ENCODE assay signal across 1 cellular context in the genomic region with DNA sequence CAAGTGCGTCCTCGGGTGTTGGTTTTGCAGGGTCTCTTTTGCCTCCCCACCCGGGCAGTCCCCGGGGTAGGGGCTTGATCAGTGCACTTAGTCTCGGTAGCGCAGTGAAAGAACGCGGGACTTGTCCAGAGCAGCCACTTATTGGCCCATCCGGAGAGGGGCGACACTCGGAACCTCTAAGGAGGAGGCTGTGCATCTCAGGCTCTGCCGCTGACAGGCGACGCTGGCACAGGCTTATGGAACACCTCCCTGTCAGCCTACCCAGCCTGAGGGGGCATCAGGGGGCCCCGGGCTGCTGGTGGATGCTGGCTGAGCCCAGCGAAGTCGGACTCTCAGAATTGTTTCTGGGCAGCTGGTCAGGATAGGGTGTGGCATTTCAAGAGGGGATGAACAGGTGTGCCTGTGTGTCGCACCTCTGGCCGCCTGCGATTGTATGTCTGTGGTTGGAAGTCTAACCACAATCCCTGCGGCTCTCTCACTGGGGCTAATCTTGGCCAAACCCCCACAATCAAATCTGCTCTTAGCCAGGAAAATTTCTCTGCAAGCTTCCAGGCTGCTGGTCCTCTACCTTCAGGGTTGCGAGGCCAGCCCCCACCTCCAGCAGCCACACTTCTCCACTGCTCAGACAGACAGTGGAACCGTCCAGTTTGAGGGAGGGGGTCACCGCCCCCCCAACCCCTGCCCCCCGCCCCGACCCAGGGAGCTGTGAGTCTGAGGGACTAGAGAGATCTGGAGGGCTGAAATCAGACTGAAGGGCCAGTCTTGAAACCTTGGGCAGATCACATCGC.
A peak's percentile ranks its signal among the peaks of the same experiment; 100 is the strongest.
TF ChIP-seq lines count a peak whose summit lies in the region.

No MANE protein-coding gene starts in this region.

TF ChIP-seq in K562, 482 proteins besides CTCF, POLR2A, EP300 and RAD21 (continued from another document and continues in another):
- no peak for TF ChIP-seq HNRNPUL1 (IDR thresholded peaks at IDR 0.05; ENCODE audit: low read length)
- TF ChIP-seq, protein P1, sequence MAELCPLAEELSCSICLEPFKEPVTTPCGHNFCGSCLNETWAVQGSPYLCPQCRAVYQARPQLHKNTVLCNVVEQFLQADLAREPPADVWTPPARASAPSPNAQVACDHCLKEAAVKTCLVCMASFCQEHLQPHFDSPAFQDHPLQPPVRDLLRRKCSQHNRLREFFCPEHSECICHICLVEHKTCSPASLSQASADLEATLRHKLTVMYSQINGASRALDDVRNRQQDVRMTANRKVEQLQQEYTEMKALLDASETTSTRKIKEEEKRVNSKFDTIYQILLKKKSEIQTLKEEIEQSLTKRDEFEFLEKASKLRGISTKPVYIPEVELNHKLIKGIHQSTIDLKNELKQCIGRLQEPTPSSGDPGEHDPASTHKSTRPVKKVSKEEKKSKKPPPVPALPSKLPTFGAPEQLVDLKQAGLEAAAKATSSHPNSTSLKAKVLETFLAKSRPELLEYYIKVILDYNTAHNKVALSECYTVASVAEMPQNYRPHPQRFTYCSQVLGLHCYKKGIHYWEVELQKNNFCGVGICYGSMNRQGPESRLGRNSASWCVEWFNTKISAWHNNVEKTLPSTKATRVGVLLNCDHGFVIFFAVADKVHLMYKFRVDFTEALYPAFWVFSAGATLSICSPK (IDR thresholded peaks at IDR 0.05; ENCODE audit: borderline replicate concordance), result no peak
- no peak for TF ChIP-seq PCBP1 (IDR thresholded peaks at IDR 0.05; ENCODE audit: low read depth, low read length, poor library complexity, severe bottlenecking)
- TF ChIP-seq, protein P2, sequence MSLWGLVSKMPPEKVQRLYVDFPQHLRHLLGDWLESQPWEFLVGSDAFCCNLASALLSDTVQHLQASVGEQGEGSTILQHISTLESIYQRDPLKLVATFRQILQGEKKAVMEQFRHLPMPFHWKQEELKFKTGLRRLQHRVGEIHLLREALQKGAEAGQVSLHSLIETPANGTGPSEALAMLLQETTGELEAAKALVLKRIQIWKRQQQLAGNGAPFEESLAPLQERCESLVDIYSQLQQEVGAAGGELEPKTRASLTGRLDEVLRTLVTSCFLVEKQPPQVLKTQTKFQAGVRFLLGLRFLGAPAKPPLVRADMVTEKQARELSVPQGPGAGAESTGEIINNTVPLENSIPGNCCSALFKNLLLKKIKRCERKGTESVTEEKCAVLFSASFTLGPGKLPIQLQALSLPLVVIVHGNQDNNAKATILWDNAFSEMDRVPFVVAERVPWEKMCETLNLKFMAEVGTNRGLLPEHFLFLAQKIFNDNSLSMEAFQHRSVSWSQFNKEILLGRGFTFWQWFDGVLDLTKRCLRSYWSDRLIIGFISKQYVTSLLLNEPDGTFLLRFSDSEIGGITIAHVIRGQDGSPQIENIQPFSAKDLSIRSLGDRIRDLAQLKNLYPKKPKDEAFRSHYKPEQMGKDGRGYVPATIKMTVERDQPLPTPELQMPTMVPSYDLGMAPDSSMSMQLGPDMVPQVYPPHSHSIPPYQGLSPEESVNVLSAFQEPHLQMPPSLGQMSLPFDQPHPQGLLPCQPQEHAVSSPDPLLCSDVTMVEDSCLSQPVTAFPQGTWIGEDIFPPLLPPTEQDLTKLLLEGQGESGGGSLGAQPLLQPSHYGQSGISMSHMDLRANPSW (CRISPR knock-in tag; IDR thresholded peaks at IDR 0.05), result no peak
- TF ChIP-seq TAL1 (IDR thresholded peaks at IDR 0.05), result peak; percentile 63
- TF ChIP-seq, protein P3, sequence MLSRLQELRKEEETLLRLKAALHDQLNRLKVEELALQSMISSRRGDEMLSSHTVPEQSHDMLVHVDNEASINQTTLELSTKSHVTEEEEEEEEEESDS (CRISPR knock-in tag; IDR thresholded peaks at IDR 0.05), result no peak
- no peak for TF ChIP-seq TRIM24 (IDR thresholded peaks at IDR 0.05)
- TF ChIP-seq HSF4 (CRISPR knock-in tag; IDR thresholded peaks at IDR 0.05; ENCODE audit: borderline replicate concordance), result no peak
- TF ChIP-seq, protein P4, sequence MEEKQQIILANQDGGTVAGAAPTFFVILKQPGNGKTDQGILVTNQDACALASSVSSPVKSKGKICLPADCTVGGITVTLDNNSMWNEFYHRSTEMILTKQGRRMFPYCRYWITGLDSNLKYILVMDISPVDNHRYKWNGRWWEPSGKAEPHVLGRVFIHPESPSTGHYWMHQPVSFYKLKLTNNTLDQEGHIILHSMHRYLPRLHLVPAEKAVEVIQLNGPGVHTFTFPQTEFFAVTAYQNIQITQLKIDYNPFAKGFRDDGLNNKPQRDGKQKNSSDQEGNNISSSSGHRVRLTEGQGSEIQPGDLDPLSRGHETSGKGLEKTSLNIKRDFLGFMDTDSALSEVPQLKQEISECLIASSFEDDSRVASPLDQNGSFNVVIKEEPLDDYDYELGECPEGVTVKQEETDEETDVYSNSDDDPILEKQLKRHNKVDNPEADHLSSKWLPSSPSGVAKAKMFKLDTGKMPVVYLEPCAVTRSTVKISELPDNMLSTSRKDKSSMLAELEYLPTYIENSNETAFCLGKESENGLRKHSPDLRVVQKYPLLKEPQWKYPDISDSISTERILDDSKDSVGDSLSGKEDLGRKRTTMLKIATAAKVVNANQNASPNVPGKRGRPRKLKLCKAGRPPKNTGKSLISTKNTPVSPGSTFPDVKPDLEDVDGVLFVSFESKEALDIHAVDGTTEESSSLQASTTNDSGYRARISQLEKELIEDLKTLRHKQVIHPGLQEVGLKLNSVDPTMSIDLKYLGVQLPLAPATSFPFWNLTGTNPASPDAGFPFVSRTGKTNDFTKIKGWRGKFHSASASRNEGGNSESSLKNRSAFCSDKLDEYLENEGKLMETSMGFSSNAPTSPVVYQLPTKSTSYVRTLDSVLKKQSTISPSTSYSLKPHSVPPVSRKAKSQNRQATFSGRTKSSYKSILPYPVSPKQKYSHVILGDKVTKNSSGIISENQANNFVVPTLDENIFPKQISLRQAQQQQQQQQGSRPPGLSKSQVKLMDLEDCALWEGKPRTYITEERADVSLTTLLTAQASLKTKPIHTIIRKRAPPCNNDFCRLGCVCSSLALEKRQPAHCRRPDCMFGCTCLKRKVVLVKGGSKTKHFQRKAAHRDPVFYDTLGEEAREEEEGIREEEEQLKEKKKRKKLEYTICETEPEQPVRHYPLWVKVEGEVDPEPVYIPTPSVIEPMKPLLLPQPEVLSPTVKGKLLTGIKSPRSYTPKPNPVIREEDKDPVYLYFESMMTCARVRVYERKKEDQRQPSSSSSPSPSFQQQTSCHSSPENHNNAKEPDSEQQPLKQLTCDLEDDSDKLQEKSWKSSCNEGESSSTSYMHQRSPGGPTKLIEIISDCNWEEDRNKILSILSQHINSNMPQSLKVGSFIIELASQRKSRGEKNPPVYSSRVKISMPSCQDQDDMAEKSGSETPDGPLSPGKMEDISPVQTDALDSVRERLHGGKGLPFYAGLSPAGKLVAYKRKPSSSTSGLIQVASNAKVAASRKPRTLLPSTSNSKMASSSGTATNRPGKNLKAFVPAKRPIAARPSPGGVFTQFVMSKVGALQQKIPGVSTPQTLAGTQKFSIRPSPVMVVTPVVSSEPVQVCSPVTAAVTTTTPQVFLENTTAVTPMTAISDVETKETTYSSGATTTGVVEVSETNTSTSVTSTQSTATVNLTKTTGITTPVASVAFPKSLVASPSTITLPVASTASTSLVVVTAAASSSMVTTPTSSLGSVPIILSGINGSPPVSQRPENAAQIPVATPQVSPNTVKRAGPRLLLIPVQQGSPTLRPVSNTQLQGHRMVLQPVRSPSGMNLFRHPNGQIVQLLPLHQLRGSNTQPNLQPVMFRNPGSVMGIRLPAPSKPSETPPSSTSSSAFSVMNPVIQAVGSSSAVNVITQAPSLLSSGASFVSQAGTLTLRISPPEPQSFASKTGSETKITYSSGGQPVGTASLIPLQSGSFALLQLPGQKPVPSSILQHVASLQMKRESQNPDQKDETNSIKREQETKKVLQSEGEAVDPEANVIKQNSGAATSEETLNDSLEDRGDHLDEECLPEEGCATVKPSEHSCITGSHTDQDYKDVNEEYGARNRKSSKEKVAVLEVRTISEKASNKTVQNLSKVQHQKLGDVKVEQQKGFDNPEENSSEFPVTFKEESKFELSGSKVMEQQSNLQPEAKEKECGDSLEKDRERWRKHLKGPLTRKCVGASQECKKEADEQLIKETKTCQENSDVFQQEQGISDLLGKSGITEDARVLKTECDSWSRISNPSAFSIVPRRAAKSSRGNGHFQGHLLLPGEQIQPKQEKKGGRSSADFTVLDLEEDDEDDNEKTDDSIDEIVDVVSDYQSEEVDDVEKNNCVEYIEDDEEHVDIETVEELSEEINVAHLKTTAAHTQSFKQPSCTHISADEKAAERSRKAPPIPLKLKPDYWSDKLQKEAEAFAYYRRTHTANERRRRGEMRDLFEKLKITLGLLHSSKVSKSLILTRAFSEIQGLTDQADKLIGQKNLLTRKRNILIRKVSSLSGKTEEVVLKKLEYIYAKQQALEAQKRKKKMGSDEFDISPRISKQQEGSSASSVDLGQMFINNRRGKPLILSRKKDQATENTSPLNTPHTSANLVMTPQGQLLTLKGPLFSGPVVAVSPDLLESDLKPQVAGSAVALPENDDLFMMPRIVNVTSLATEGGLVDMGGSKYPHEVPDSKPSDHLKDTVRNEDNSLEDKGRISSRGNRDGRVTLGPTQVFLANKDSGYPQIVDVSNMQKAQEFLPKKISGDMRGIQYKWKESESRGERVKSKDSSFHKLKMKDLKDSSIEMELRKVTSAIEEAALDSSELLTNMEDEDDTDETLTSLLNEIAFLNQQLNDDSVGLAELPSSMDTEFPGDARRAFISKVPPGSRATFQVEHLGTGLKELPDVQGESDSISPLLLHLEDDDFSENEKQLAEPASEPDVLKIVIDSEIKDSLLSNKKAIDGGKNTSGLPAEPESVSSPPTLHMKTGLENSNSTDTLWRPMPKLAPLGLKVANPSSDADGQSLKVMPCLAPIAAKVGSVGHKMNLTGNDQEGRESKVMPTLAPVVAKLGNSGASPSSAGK (IDR thresholded peaks at IDR 0.05), result no peak
- TF ChIP-seq JUND (IDR thresholded peaks at IDR 0.05; ENCODE audit: borderline replicate concordance, low read depth, low read length), result no peak
- no peak for TF ChIP-seq JUND (tag; IDR thresholded peaks at IDR 0.05; ENCODE audit: borderline replicate concordance, low read depth, low read length)
- no peak for TF ChIP-seq NR2F6 (CRISPR knock-in tag; IDR thresholded peaks at IDR 0.05)
- TF ChIP-seq, protein P5, sequence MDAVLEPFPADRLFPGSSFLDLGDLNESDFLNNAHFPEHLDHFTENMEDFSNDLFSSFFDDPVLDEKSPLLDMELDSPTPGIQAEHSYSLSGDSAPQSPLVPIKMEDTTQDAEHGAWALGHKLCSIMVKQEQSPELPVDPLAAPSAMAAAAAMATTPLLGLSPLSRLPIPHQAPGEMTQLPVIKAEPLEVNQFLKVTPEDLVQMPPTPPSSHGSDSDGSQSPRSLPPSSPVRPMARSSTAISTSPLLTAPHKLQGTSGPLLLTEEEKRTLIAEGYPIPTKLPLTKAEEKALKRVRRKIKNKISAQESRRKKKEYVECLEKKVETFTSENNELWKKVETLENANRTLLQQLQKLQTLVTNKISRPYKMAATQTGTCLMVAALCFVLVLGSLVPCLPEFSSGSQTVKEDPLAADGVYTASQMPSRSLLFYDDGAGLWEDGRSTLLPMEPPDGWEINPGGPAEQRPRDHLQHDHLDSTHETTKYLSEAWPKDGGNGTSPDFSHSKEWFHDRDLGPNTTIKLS (IDR thresholded peaks at IDR 0.05; ENCODE audit: borderline replicate concordance, low read depth), result no peak
- TF ChIP-seq NCOR1 (IDR thresholded peaks at IDR 0.05), result 0 out of 2 replicates have a peak, but pooled peaks have one; percentile 3
- no peak for TF ChIP-seq SRSF9 (IDR thresholded peaks at IDR 0.05; ENCODE audit: borderline replicate concordance, low read depth, low read length)
- no peak for TF ChIP-seq RAD51 (IDR thresholded peaks at IDR 0.05; ENCODE audit: borderline replicate concordance, low read depth)
- TF ChIP-seq DPF2 (IDR thresholded peaks at IDR 0.05), result no peak
- TF ChIP-seq, protein P6, sequence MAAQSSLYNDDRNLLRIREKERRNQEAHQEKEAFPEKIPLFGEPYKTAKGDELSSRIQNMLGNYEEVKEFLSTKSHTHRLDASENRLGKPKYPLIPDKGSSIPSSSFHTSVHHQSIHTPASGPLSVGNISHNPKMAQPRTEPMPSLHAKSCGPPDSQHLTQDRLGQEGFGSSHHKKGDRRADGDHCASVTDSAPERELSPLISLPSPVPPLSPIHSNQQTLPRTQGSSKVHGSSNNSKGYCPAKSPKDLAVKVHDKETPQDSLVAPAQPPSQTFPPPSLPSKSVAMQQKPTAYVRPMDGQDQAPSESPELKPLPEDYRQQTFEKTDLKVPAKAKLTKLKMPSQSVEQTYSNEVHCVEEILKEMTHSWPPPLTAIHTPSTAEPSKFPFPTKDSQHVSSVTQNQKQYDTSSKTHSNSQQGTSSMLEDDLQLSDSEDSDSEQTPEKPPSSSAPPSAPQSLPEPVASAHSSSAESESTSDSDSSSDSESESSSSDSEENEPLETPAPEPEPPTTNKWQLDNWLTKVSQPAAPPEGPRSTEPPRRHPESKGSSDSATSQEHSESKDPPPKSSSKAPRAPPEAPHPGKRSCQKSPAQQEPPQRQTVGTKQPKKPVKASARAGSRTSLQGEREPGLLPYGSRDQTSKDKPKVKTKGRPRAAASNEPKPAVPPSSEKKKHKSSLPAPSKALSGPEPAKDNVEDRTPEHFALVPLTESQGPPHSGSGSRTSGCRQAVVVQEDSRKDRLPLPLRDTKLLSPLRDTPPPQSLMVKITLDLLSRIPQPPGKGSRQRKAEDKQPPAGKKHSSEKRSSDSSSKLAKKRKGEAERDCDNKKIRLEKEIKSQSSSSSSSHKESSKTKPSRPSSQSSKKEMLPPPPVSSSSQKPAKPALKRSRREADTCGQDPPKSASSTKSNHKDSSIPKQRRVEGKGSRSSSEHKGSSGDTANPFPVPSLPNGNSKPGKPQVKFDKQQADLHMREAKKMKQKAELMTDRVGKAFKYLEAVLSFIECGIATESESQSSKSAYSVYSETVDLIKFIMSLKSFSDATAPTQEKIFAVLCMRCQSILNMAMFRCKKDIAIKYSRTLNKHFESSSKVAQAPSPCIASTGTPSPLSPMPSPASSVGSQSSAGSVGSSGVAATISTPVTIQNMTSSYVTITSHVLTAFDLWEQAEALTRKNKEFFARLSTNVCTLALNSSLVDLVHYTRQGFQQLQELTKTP (IDR thresholded peaks at IDR 0.05; ENCODE audit: low read depth in 1 of 2, partially characterized antibody in 2 of 2), result no peak
- TF ChIP-seq POU5F1 (IDR thresholded peaks at IDR 0.05; ENCODE audit: borderline replicate concordance, low read depth, low read length, partially characterized antibody), result no peak
- TF ChIP-seq SREBF1 (IDR thresholded peaks at IDR 0.05; ENCODE audit: borderline replicate concordance, low read depth, low read length), result no peak
- no peak for TF ChIP-seq FOXK1 (CRISPR knock-in tag; IDR thresholded peaks at IDR 0.05; ENCODE audit: borderline replicate concordance)
- no peak for TF ChIP-seq ZNF408 (CRISPR knock-in tag; IDR thresholded peaks at IDR 0.05; ENCODE audit: low read depth)
- no peak for TF ChIP-seq STAT5A (IDR thresholded peaks at IDR 0.05; ENCODE audit: borderline replicate concordance, low read length)
- no peak for TF ChIP-seq SMAD2 (IDR thresholded peaks at IDR 0.05; ENCODE audit: low read depth, low read length)
- no peak for TF ChIP-seq LARP7 (IDR thresholded peaks at IDR 0.05)
- TF ChIP-seq HIVEP1 (CRISPR knock-in tag; IDR thresholded peaks at IDR 0.05), result no peak
- TF ChIP-seq ZNF444 (CRISPR knock-in tag; IDR thresholded peaks at IDR 0.05), result no peak
- TF ChIP-seq ERF (CRISPR knock-in tag; IDR thresholded peaks at IDR 0.05), result no peak
- TF ChIP-seq DMBX1 (CRISPR knock-in tag; IDR thresholded peaks at IDR 0.05; ENCODE audit: borderline replicate concordance), result no peak; the same call in 1 of the 2 replicates
- no peak for TF ChIP-seq RFX1 (IDR thresholded peaks at IDR 0.05)
